In genomic region chr5:95283761-95284511, GRCh38 we compare ENCODE assay signal across 8 cellular contexts. TPM values are rescaled to one million over a fixed set of nuclear protein-coding genes. Genes with fewer than 3 reads are reported as not detected.
DNase-seq lines count a peak whose midpoint lies in the region; ATAC-seq and TF ChIP-seq lines count a peak whose summit lies in the region.

No MANE protein-coding gene starts in this region.

- no peak overlapping the region for H3K4me3 Mint-ChIP-seq in activated T-cell treated with anti-CD3 and anti-CD28 coated beads, Interleukin-2, amount 50 U/mL, for 4 hours

- ATAC-seq in HG02571 (IDR thresholded peaks at IDR 0.05; ENCODE audit: unreplicated experiment) = peak; percentile 59
- ATAC-seq in activated T-cell treated with anti-CD3 and anti-CD28 coated beads, Interleukin-2, amount 50 U/mL, for 4 hours = peak; percentile 50 to 53
- peak; percentile 64 for ATAC-seq in left ventricle myocardium superior
- peak in 2 of 4 donors; percentile 23 to 27 for ATAC-seq in psoas muscle

- intact Hi-C loops in left ventricle myocardium superior (cut with micrococcal nuclease) (no loop called here), psoas muscle (cut with DNase I) (no loop called here)

- no peak for TF ChIP-seq CTCF in psoas muscle (IDR thresholded peaks at IDR 0.05)

- H3K27ac ChIP-seq in psoas muscle = no peak overlapping the region

- H3K4me3 ChIP-seq in psoas muscle = peak overlapping the region; percentile 69

- no peaks in the 10 kb centered on the region for H3K36me3 Mint-ChIP-seq in activated T-cell treated with anti-CD3 and anti-CD28 coated beads, Interleukin-2, amount 50 U/mL, for 4 hours (ENCODE audit: insufficient read depth)

- DNase-seq in stimulated activated CD4-positive, alpha-beta T cell treated with anti-CD3 and anti-CD28 coated beads, Interleukin-12 subunit alpha, Interleukin-12 subunit beta, amount 100 ng/mL, for 4 hours = peak; percentile 1
- DNase-seq in stimulated activated CD4-positive, alpha-beta T cell treated with anti-CD3 and anti-CD28 coated beads, Interleukin-4, amount 100 ng/mL, for 24 hours = no peak
- DNase-seq in NCI-H146 treated with DMSO at 0.1 percent for 48 hours (lab: John Stamatoyannopoulos, UW; ENCODE audit: unreplicated experiment) (peak; percentile 52), left ventricle myocardium superior (peak; percentile 33), psoas muscle (peak in 1 of 2 donors; percentile 13), NCI-H1048 (lab: John Stamatoyannopoulos, UW) (no peak)
- no peak for DNase-seq in activated T-cell treated with anti-CD3 and anti-CD28 coated beads, Interleukin-2, amount 50 U/mL, for 4 hours

- peaks cover 13% of the 10 kb centered on the region for H3K4me1 Mint-ChIP-seq in activated T-cell treated with anti-CD3 and anti-CD28 coated beads, Interleukin-2, amount 50 U/mL, for 4 hours (ENCODE audit: low read depth)

- H3K9me3 Mint-ChIP-seq in activated T-cell treated with anti-CD3 and anti-CD28 coated beads, Interleukin-2, amount 50 U/mL, for 4 hours = no peaks in the 10 kb centered on the region

- H3K4me1 ChIP-seq in psoas muscle = no peaks in the 10 kb centered on the region

- H3K36me3 ChIP-seq in psoas muscle (ENCODE audit: insufficient read depth in 1 of 2, low read depth in 1 of 2) = no peaks in the 10 kb centered on the region

- peaks cover 13 to 72% (median 13%) of the 10 kb centered on the region in 3 donors for H3K27me3 ChIP-seq in psoas muscle (ENCODE audit: insufficient read depth in 3 of 3, low read length in 2 of 3)

- peaks cover 51% of the 10 kb centered on the region for H3K27me3 Mint-ChIP-seq in activated T-cell treated with anti-CD3 and anti-CD28 coated beads, Interleukin-2, amount 50 U/mL, for 4 hours (ENCODE audit: low read depth)

- no peaks in the 10 kb centered on the region for H3K9me3 ChIP-seq in psoas muscle

- 0 to 1% (median 1%) methylated on average over 53 to 80 of the region's 80 CpGs for WGBS in psoas muscle, 3 donors

RNA-seq across cellular contexts. Expression of gene MCTP1, which starts 1.0 kb away (rescaled TPM):
- 1 to 10 TPM in 1 of 3 donors, under 1 TPM in 2; 0.30 to 1.1 (median 0.92) TPM for total RNA-seq in activated T-cell treated with anti-CD3 and anti-CD28 coated beads, Interleukin-2, amount 50 U/mL, for 4 hours
- total RNA-seq in left ventricle myocardium superior (6.4 TPM), psoas muscle (1 to 10 TPM; 3.0 to 8.8 (median 5.1) TPM)
- 1 to 10 TPM; 1.4 to 3.5 (median 2.2) TPM for polyA plus RNA-seq in psoas muscle

Comparison
In these comparisons a context has a peak if more than half of its experiments do, and no peak if none do; other contexts are left out.
1. DNase-seq: peak in stimulated activated CD4-positive, alpha-beta T cell treated with anti-CD3 and anti-CD28 coated beads, Interleukin-12 subunit alpha, Interleukin-12 subunit beta, amount 100 ng/mL, for 4 hours (single experiment), NCI-H146 treated with DMSO at 0.1 percent for 48 hours (single experiment) and left ventricle myocardium superior (single experiment); none in stimulated activated CD4-positive, alpha-beta T cell treated with anti-CD3 and anti-CD28 coated beads, Interleukin-4, amount 100 ng/mL, for 24 hours (single experiment), activated T-cell treated with anti-CD3 and anti-CD28 coated beads, Interleukin-2, amount 50 U/mL, for 4 hours (single experiment) and NCI-H1048 (single experiment).